In the genomic region with DNA sequence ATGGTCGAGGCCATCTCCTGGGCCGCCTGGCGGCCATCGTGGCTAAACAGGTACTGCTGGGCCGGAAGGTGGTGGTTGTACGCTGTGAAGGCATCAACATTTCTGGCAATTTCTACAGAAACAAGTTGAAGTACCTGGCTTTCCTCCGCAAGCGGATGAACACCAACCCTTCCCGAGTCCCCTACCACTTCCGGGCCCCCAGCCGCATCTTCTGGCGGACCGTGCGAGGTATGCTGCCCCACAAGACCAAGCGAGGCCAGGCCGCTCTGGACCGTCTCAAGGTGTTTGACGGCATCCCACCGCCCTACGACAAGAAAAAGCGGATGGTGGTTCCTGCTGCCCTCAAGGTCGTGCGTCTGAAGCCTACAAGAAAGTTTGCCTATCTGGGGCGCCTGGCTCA, we compare ENCODE assay signal across 1 cellular context. TPM values are rescaled to one million over a fixed set of nuclear protein-coding genes. Genes with fewer than 3 reads are reported as not detected.
"Had no signal": no experiment of that assay in that cellular context is flagged by ENCODE, and none has a peak within 500 bp of the region (broad histone marks: within the 10 kb centered on the region; RNA-seq: fewer than 3 reads in every experiment).

No MANE protein-coding gene starts in this region.

RNA-seq across cellular contexts. Expression of a gene that starts 30.0 kb away (rescaled TPM):
- total RNA-seq: RPMI7951 had no signal
